9 cellular contexts compared by ENCODE assay signal in the genomic region with DNA sequence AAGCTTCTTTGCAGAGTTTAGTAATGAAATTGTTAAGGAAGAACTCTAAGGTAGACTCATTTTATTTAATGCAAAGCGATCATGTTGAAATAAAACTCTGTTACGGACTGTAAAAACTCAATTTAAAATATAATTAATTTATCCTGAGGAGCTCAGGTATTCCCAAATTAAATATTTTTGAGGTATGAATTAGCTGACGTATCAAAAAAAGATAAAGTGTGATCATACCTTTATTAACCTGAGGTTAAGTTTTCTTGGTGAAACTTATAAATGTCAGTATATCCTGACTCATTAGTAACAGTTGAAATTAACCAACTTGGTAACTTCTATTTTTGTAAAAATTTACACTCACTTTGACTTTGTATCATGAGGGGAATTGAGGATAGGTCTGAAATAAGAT.
"Had no signal": no experiment of that assay in that cellular context is flagged by ENCODE, and none has a peak within 500 bp of the region (broad histone marks: within the 10 kb centered on the region; RNA-seq: fewer than 3 reads in every experiment).

No MANE protein-coding gene starts in this region.

- H3K9me3 Mint-ChIP-seq: HFFc6 had no signal

- H3K27me3 Mint-ChIP-seq: IgD-negative memory B cell had no signal

- H3K9ac ChIP-seq: GM23248 had no signal

- H3K27ac ChIP-seq: GM23248, HL-60 had no signal

- H3K4me1 ChIP-seq: HAP-1 had no signal

- H3K36me3 ChIP-seq: HAP-1 had no signal

- H3K9me3 ChIP-seq: HAP-1 had no signal

- DNase-seq: GM23248, GOT3, H7, HFFc6, KG1 had no signal

- H2AFZ ChIP-seq: GM23248 had no signal

- H3K4me1 Mint-ChIP-seq: IgD-negative memory B cell had no signal

- H3K4me3 Mint-ChIP-seq: HFFc6, IgD-negative memory B cell had no signal

- H3K27ac Mint-ChIP-seq: HFFc6, IgD-negative memory B cell had no signal

- H3K4me3 ChIP-seq: GM23248, HAP-1 had no signal

- ATAC-seq: HCT116 had no signal
